In the genomic region with DNA sequence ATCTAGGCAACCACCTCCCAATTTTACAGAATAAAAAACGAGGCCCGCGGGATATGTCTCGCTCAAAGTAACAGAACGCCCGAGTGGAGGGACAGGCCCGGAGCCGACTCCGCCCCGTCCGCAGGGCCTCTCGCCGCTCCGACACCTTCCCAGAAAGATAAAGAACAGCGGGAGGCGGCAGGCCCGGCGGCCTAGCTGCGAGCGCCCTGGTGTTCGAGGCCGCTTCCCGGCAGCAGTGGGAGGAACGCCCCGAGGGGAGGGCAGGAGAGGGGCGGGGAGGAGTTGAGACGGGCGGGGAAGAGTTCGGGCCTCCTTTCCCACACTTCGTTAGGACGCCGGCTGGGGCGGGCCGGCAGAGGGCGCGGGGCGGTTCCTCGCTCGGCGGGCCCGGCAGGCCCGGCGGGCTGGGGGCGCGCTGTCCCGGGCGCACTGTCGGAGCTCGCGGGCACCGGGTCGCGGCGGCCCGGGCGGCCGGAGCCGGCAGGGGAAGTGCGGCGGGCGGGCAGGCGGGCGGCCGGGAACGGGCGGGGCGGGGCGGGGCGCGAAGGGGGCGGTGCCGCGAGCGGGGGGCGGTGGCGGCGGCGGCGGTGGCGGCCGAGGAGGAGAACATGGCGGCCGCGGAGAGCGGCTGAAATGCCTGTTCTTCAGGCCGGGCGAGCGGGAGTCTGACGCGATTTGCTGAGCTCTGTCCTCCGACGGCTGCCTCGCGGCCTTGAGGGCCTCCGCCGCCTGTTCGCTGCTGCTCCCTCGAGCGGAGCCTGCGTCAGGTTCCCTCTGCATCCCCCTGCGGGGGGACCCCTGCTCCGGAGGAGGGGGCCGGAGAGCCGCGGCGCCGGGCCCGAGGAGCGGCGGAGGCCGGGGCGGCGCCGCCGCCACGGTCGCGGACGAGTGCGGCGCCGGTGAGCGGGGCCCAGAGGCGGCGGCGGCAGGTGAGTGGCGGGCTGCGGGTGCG, we compare ENCODE assay signal across 8 cellular contexts. TPM values are rescaled to one million over a fixed set of nuclear protein-coding genes. Genes with fewer than 3 reads are reported as not detected.
DNase-seq lines count a peak whose midpoint lies in the region; ATAC-seq and TF ChIP-seq lines count a peak whose summit lies in the region.

Gene NCOA1 (plus strand): TSS at position 581 of the 952 bp plus-strand sequence. CDS start 167,424 bp downstream, outside the sequence.

- H3K9me3 ChIP-seq in thoracic aorta = no peaks in the 10 kb centered on the region

- no peaks in the 10 kb centered on the region for H3K36me3 Mint-ChIP-seq in HFFc6 (ENCODE audit: low read depth)
- no peaks in the 10 kb centered on the region for H3K36me3 Mint-ChIP-seq in activated naive CD4-positive, alpha-beta T cell treated with anti-CD3 and anti-CD28 coated beads, Interleukin-2, amount 50 U/mL, for 24 hours
- no peaks in the 10 kb centered on the region for H3K36me3 Mint-ChIP-seq in osteocyte (ENCODE audit: unreplicated experiment)

- H3K27ac Mint-ChIP-seq in HFFc6 (peak within 1 kb of the TSS; percentile 87), osteocyte (ENCODE audit: unreplicated experiment) (peak within 1 kb of the TSS; percentile 97)
- H3K27ac Mint-ChIP-seq in activated naive CD4-positive, alpha-beta T cell treated with anti-CD3 and anti-CD28 coated beads, Interleukin-2, amount 50 U/mL, for 24 hours = peak within 1 kb of the TSS; percentile 99

- no peaks in the 10 kb centered on the region for H3K27me3 ChIP-seq in thoracic aorta (replicated peaks; ENCODE audit: insufficient read depth)

- TF ChIP-seq CTCF in HFFc6 (IDR thresholded peaks at IDR 0.05) (no peak; the same call in 1 of the 2 replicates), osteocyte (IDR thresholded peaks at IDR 0.05) (peak; percentile 46), thoracic aorta (IDR thresholded peaks at IDR 0.05) (no peak)

- peak; percentile 84 for DNase-seq in HFFc6
- DNase-seq in NCI-H1048 (lab: John Stamatoyannopoulos, UW) = peak; percentile 46
- peak; percentile 88 for DNase-seq in glomerular visceral epithelial cell (ENCODE audit: extremely low spot score)
- DNase-seq in osteocyte (ENCODE audit: extremely low spot score, unreplicated experiment) = peak; percentile 96
- peak; percentile 67 for DNase-seq in thoracic aorta (ENCODE audit: low spot score)

- H3K4me3 Mint-ChIP-seq in HFFc6 (peak within 1 kb of the TSS; percentile 90), osteocyte (ENCODE audit: unreplicated experiment) (peak within 1 kb of the TSS; percentile 90)
- peak within 1 kb of the TSS; percentile 94 for H3K4me3 Mint-ChIP-seq in activated naive CD4-positive, alpha-beta T cell treated with anti-CD3 and anti-CD28 coated beads, Interleukin-2, amount 50 U/mL, for 24 hours

- H3K4me1 ChIP-seq in thoracic aorta (ENCODE audit: control insufficient read depth in 1 of 2, low read depth in 2 of 2) = peaks cover 8 to 26% of the 10 kb centered on the region in 2 donors

- H3K4me3 ChIP-seq in GM08714 (ENCODE audit: low read length) (peak within 1 kb of the TSS; percentile 87), thoracic aorta (peak within 1 kb of the TSS; percentile 93)

- H3K4me1 Mint-ChIP-seq in HFFc6 (ENCODE audit: low read depth) (peaks cover 32% of the 10 kb centered on the region), osteocyte (ENCODE audit: unreplicated experiment) (peaks cover 40% of the 10 kb centered on the region)
- H3K4me1 Mint-ChIP-seq in activated naive CD4-positive, alpha-beta T cell treated with anti-CD3 and anti-CD28 coated beads, Interleukin-2, amount 50 U/mL, for 24 hours = peaks cover 59% of the 10 kb centered on the region

- no peaks in the 10 kb centered on the region for H3K9me3 Mint-ChIP-seq in HFFc6
- no peaks in the 10 kb centered on the region for H3K9me3 Mint-ChIP-seq in activated naive CD4-positive, alpha-beta T cell treated with anti-CD3 and anti-CD28 coated beads, Interleukin-2, amount 50 U/mL, for 24 hours
- no peaks in the 10 kb centered on the region for H3K9me3 Mint-ChIP-seq in osteocyte (ENCODE audit: unreplicated experiment)

- peak within 1 kb of the TSS; percentile 94 to 99 for H3K27ac ChIP-seq in thoracic aorta

- ATAC-seq in SK-N-SH treated with all-trans-retinoic acid at 6 μM for 48 hours (peak; percentile 94), thoracic aorta (ENCODE audit: insufficient number of reproducible peaks, low FRiP score, low read depth) (peak; percentile 74)

- H3K27me3 Mint-ChIP-seq in HFFc6 (ENCODE audit: insufficient read depth) = peaks cover 2% of the 10 kb centered on the region
- no peaks in the 10 kb centered on the region for H3K27me3 Mint-ChIP-seq in activated naive CD4-positive, alpha-beta T cell treated with anti-CD3 and anti-CD28 coated beads, Interleukin-2, amount 50 U/mL, for 24 hours
- no peaks in the 10 kb centered on the region for H3K27me3 Mint-ChIP-seq in osteocyte (ENCODE audit: unreplicated experiment)

- no peaks in the 10 kb centered on the region for H3K36me3 ChIP-seq in thoracic aorta

TF ChIP-seq in SK-N-SH treated with all-trans-retinoic acid at 6 μM for 48 hours, 23 proteins besides CTCF, POLR2A, EP300 and RAD21:
- no peak for TF ChIP-seq PPARA (CRISPR knock-in tag; IDR thresholded peaks at IDR 0.05; ENCODE audit: borderline replicate concordance)
- no peak for TF ChIP-seq ZNF70 (CRISPR knock-in tag; IDR thresholded peaks at IDR 0.05)
TF ChIP-seq in SK-N-SH treated with all-trans-retinoic acid at 6 μM for 48 hours: peak in this region for 0.

RNA-seq across cellular contexts. Expression of gene NCOA1, which starts in this region (rescaled TPM):
- 10 to 100 TPM in 4 of 6 experiments, 1 to 10 TPM in 2; 8.6 to 11.2 (median 10.7) TPM for total RNA-seq in HFFc6 (2021; fragmentation: NEBNext Ultra II Directional; extraction: Animal tissue kit (Norgen Biotek cat#: 25700))
- total RNA-seq in osteocyte = 29.0 and 35.1 TPM in 2 replicates
- total RNA-seq in thoracic aorta = 10 to 100 TPM; 34.9 to 58.3 TPM

Comparison
In these comparisons a context has a peak if more than half of its experiments do, and no peak if none do; other contexts are left out.
1. Peak in every context shown above with its lines: DNase-seq, ATAC-seq, H3K4me3 ChIP-seq and H3K27ac ChIP-seq.
2. DNase-seq: peak in every context shown above with its lines; median percentile 96 in osteocyte; 88 in glomerular visceral epithelial cell; 84 in HFFc6; 67 in thoracic aorta; 46 in NCI-H1048.